In genomic region chr5:148910686-148911361, GRCh38 we compare ENCODE assay signal across 9 cellular contexts.
DNase-seq lines count a peak whose midpoint lies in the region; ATAC-seq, FAIRE-seq and TF ChIP-seq lines count a peak whose summit lies in the region.
"Had no signal": no experiment of that assay in that cellular context is flagged by ENCODE, and none has a peak within 500 bp of the region (broad histone marks: within the 10 kb centered on the region; RNA-seq: fewer than 3 reads in every experiment).

No MANE protein-coding gene starts in this region.

- H3K4me1 Mint-ChIP-seq in CD4-positive, alpha-beta memory T cell, result peaks cover 9 to 31% (median 24%) of the 10 kb centered on the region in 4 donors
- no peaks in the 10 kb centered on the region for H3K4me1 Mint-ChIP-seq in activated T-helper 2 cell treated with anti-CD3 and anti-CD28 coated beads, Interferon-gamma antibody, Interleukin-2, Interleukin-4, amounts not matched to agents 10 μg/mL and 5 μg/mL and 100 μg/mL, durations not matched to agents 14 hours and 24 hours and 36 hours (ENCODE audit: low read depth)

- CTCF ChIA-PET in CD4-positive, alpha-beta memory T cell (lab: Charles Lee; ENCODE audit: partially characterized antibody), result no interaction called here

- in situ Hi-C loops in GM13976 (cut with MboI; ENCODE audit: low sequenced_read_pairs, unreplicated experiment), result no loop called here

- H3K36me3 Mint-ChIP-seq in CD4-positive, alpha-beta memory T cell, result no peaks in the 10 kb centered on the region
- no peaks in the 10 kb centered on the region for H3K36me3 Mint-ChIP-seq in activated T-helper 2 cell treated with anti-CD3 and anti-CD28 coated beads, Interferon-gamma antibody, Interleukin-2, Interleukin-4, amounts not matched to agents 10 μg/mL and 5 μg/mL and 100 μg/mL, durations not matched to agents 14 hours and 24 hours and 36 hours (ENCODE audit: low read depth)

- H3K4me3 ChIP-seq in CD4-positive, alpha-beta memory T cell (ENCODE audit: low read length in 2 of 2), result no peak overlapping the region
- H3K4me3 ChIP-seq in bronchial epithelial cell (ENCODE audit: low read depth, low read length) (no peak overlapping the region), lung (no peak overlapping the region)

- no peaks in the 10 kb centered on the region for H3K27me3 ChIP-seq in CD4-positive, alpha-beta memory T cell (ENCODE audit: insufficient read depth, low read length)
- H3K27me3 ChIP-seq in bronchial epithelial cell (ENCODE audit: control insufficient read depth, insufficient read depth, low read length) (no peaks in the 10 kb centered on the region), lung (ENCODE audit: control insufficient read depth, insufficient read depth) (no peaks in the 10 kb centered on the region)

- H3K9me3 Mint-ChIP-seq in CD4-positive, alpha-beta memory T cell, result no peaks in the 10 kb centered on the region
- no peaks in the 10 kb centered on the region for H3K9me3 Mint-ChIP-seq in activated T-helper 2 cell treated with anti-CD3 and anti-CD28 coated beads, Interferon-gamma antibody, Interleukin-2, Interleukin-4, amounts not matched to agents 10 μg/mL and 5 μg/mL and 100 μg/mL, durations not matched to agents 14 hours and 24 hours and 36 hours

- POLR2A ChIA-PET in CD4-positive, alpha-beta memory T cell (lab: Charles Lee; ENCODE audit: partially characterized antibody), result no interaction called here

- no peak overlapping the region for H3K27ac ChIP-seq in CD4-positive, alpha-beta memory T cell (ENCODE audit: low read depth, low read length)
- H3K27ac ChIP-seq in lung (ENCODE audit: low read depth in 1 of 2, low read length in 1 of 2), result peak overlapping the region in 1 of 2 donors; percentile 59

- H3K9me3 ChIP-seq in CD4-positive, alpha-beta memory T cell (ENCODE audit: control insufficient read depth in 1 of 2, low read length in 2 of 2), result no peaks in the 10 kb centered on the region
- H3K9me3 ChIP-seq in lung (ENCODE audit: control insufficient read depth in 2 of 2, insufficient read depth in 1 of 2, low read length in 1 of 2), result no peaks in the 10 kb centered on the region

- H3K27ac Mint-ChIP-seq in CD4-positive, alpha-beta memory T cell, result peak overlapping the region in 4 of 7 donors; percentile 14 to 91 (median 60)
- H3K27ac Mint-ChIP-seq in activated T-helper 2 cell treated with anti-CD3 and anti-CD28 coated beads, Interferon-gamma antibody, Interleukin-2, Interleukin-4, amounts not matched to agents 10 μg/mL and 5 μg/mL and 100 μg/mL, durations not matched to agents 14 hours and 24 hours and 36 hours, result no peak overlapping the region

- peaks cover 9% of the 10 kb centered on the region for H3K4me1 ChIP-seq in CD4-positive, alpha-beta memory T cell (ENCODE audit: insufficient read depth, low read length)
- H3K4me1 ChIP-seq in lung (ENCODE audit: control insufficient read depth in 2 of 2, insufficient read depth in 2 of 2, low read length in 2 of 2), result peaks cover 0 to 24% of the 10 kb centered on the region in 2 donors

- WGBS in lung, 2 donors, result 52% methylated on average over 8 of the region's 8 CpGs

- ATAC-seq in lung (ENCODE audit: insufficient read depth, low FRiP score), result no peak

- peak overlapping the region in 2 of 8 donors; percentile 61 to 70 for H3K4me3 Mint-ChIP-seq in CD4-positive, alpha-beta memory T cell
- no peak overlapping the region for H3K4me3 Mint-ChIP-seq in activated T-helper 2 cell treated with anti-CD3 and anti-CD28 coated beads, Interferon-gamma antibody, Interleukin-2, Interleukin-4, amounts not matched to agents 10 μg/mL and 5 μg/mL and 100 μg/mL, durations not matched to agents 14 hours and 24 hours and 36 hours (ENCODE audit: low read depth)

- intact Hi-C loops in CD4-positive, alpha-beta memory T cell (cut with micrococcal nuclease), result no loop called here
- intact Hi-C loops in activated T-helper 2 cell treated with anti-CD3 and anti-CD28 coated beads, Interferon-gamma antibody, Interleukin-2, Interleukin-4, amounts not matched to agents 10 μg/mL and 5 μg/mL and 100 μg/mL, durations not matched to agents 14 hours and 24 hours and 36 hours (cut with micrococcal nuclease), result no loop called here

- FAIRE-seq in bronchial epithelial cell (lab: Jason Lieb, UNC), result peak; percentile 96

- H3K27me3 Mint-ChIP-seq in CD4-positive, alpha-beta memory T cell, result no peaks in the 10 kb centered on the region
- H3K27me3 Mint-ChIP-seq in activated T-helper 2 cell treated with anti-CD3 and anti-CD28 coated beads, Interferon-gamma antibody, Interleukin-2, Interleukin-4, amounts not matched to agents 10 μg/mL and 5 μg/mL and 100 μg/mL, durations not matched to agents 14 hours and 24 hours and 36 hours (ENCODE audit: low read depth), result peaks cover 6% of the 10 kb centered on the region

- no peaks in the 10 kb centered on the region for H3K36me3 ChIP-seq in CD4-positive, alpha-beta memory T cell (ENCODE audit: insufficient read depth, low read length)
- H3K36me3 ChIP-seq in bronchial epithelial cell (ENCODE audit: control insufficient read depth, insufficient read depth, low read length) (no peaks in the 10 kb centered on the region), lung (ENCODE audit: control insufficient read depth in 2 of 2, insufficient read depth in 2 of 2, low read length in 2 of 2) (no peaks in the 10 kb centered on the region)

- no peak for DNase-seq in CD4-positive, alpha-beta memory T cell
- DNase-seq in NCI-H345 (lab: John Stamatoyannopoulos, UW) (peak; percentile 84), bronchial epithelial cell (ENCODE audit: low read depth) (peak; percentile 81), lung (ENCODE audit: low spot score) (peak; percentile 58), retina (no peak), NCI-H446 (lab: John Stamatoyannopoulos, UW) (no peak), GM13976 (ENCODE audit: low spot score) (no peak)
- no peak for DNase-seq in activated T-helper 2 cell treated with anti-CD3 and anti-CD28 coated beads, Interferon-gamma antibody, Interleukin-2, Interleukin-4, amounts not matched to agents 10 μg/mL and 5 μg/mL and 100 μg/mL, durations not matched to agents 14 hours and 24 hours and 36 hours (ENCODE audit: low spot score)
- DNase-seq: activated CD4-positive, CD25-positive, alpha-beta regulatory T cell treated with anti-CD3 and anti-CD28 coated beads, Interleukin-2, amount 50 U/mL, for 72 hours had no signal

- TF ChIP-seq CTCF in bronchial epithelial cell (IDR thresholded peaks at IDR 0.05; ENCODE audit: insufficient read depth, low read length, severe bottlenecking) (no peak), lung (IDR thresholded peaks at IDR 0.05; ENCODE audit: control extremely low read depth, extremely low read depth) (no peak), GM13976 (IDR thresholded peaks at IDR 0.05; ENCODE audit: borderline replicate concordance, control extremely low read depth, extremely low read depth, insufficient read depth, missing control alignments) (no peak)

Comparison
In these comparisons a context has a peak if more than half of its experiments do, and no peak if none do; other contexts are left out.
1. DNase-seq: peak in NCI-H345 (single experiment), bronchial epithelial cell (single experiment) and lung (single experiment); none in CD4-positive, alpha-beta memory T cell (0 of 5), retina (single experiment), NCI-H446 (0 of 2), activated T-helper 2 cell treated with anti-CD3 and anti-CD28 coated beads, Interferon-gamma antibody, Interleukin-2, Interleukin-4, amounts not matched to agents 10 μg/mL and 5 μg/mL and 100 μg/mL, durations not matched to agents 14 hours and 24 hours and 36 hours (single experiment) and GM13976 (single experiment).